ENCODE assay signal across 8 cellular contexts in genomic region chr15:101121511-101122090, GRCh38.
DNase-seq lines count a peak whose midpoint lies in the region; ATAC-seq and TF ChIP-seq lines count a peak whose summit lies in the region.

No MANE protein-coding gene starts in this region.

- DNase-seq in ELF-1 (ENCODE audit: low read depth, low spot score) (peak; percentile 85), GM23338 (ENCODE audit: low spot score) (peak; percentile 65), NCI-H69 (lab: John Stamatoyannopoulos, UW) (peak; percentile 82), right atrium auricular region (ENCODE audit: low spot score) (peak; percentile 81), putamen (ENCODE audit: low spot score) (peak; percentile 19), NCI-H446 treated with DMSO at 0.1 percent for 48 hours (lab: John Stamatoyannopoulos, UW) (no peak), COLO668 (lab: John Stamatoyannopoulos, UW; ENCODE audit: unreplicated experiment) (no peak)
- DNase-seq in activated naive CD8-positive, alpha-beta T cell treated with anti-CD3 and anti-CD28 coated beads for 36 hours: peak; percentile 21

- H3K36me3 Mint-ChIP-seq in GM23338 (ENCODE audit: low read depth): no peaks in the 10 kb centered on the region
- H3K36me3 Mint-ChIP-seq in activated naive CD8-positive, alpha-beta T cell treated with anti-CD3 and anti-CD28 coated beads for 36 hours: peaks cover 2% of the 10 kb centered on the region

- H3K79me2 ChIP-seq in GM23338 (replicated peaks; ENCODE audit: insufficient read depth): no peaks in the 10 kb centered on the region

- TF ChIP-seq CTCF in GM23338 (conservative IDR thresholded peaks at IDR 0.05; ENCODE audit: low read depth in 2 of 2) (peak; percentile 29 to 59), right atrium auricular region (IDR thresholded peaks at IDR 0.05) (peak; percentile 29 to 51)

- H3K4me3 ChIP-seq in GM23338 (no peak overlapping the region), right atrium auricular region (peak overlapping the region; percentile 20 to 41)

- H3K36me3 ChIP-seq in GM23338 (ENCODE audit: insufficient read depth): no peaks in the 10 kb centered on the region
- no peaks in the 10 kb centered on the region for H3K36me3 ChIP-seq in right atrium auricular region

- H3K27me3 Mint-ChIP-seq in GM23338 (ENCODE audit: insufficient read depth, low read depth, poor library complexity): peaks cover 7% of the 10 kb centered on the region
- H3K27me3 Mint-ChIP-seq in activated naive CD8-positive, alpha-beta T cell treated with anti-CD3 and anti-CD28 coated beads for 36 hours: no peaks in the 10 kb centered on the region

- no peaks in the 10 kb centered on the region for H4K20me1 ChIP-seq in GM23338 (replicated peaks; ENCODE audit: insufficient read depth)

- H3K4me1 Mint-ChIP-seq in GM23338: peaks cover 33% of the 10 kb centered on the region
- peaks cover 32% of the 10 kb centered on the region for H3K4me1 Mint-ChIP-seq in activated naive CD8-positive, alpha-beta T cell treated with anti-CD3 and anti-CD28 coated beads for 36 hours

- no peak overlapping the region for H3K4me3 Mint-ChIP-seq in GM23338
- no peak overlapping the region for H3K4me3 Mint-ChIP-seq in activated naive CD8-positive, alpha-beta T cell treated with anti-CD3 and anti-CD28 coated beads for 36 hours

- no peaks in the 10 kb centered on the region for H3K9me2 ChIP-seq in GM23338 (ENCODE audit: insufficient read depth)

- H3K27ac ChIP-seq in GM23338 (ENCODE audit: low read depth): peak overlapping the region; percentile 30; the same call in 1 of the 2 replicates
- peak overlapping the region; percentile 79 to 83 for H3K27ac ChIP-seq in right atrium auricular region

- H3K9me3 ChIP-seq in right atrium auricular region: no peaks in the 10 kb centered on the region

- no peaks in the 10 kb centered on the region for H3K9me3 Mint-ChIP-seq in GM23338
- no peaks in the 10 kb centered on the region for H3K9me3 Mint-ChIP-seq in activated naive CD8-positive, alpha-beta T cell treated with anti-CD3 and anti-CD28 coated beads for 36 hours

- H3K27ac Mint-ChIP-seq in GM23338: no peak overlapping the region
- H3K27ac Mint-ChIP-seq in activated naive CD8-positive, alpha-beta T cell treated with anti-CD3 and anti-CD28 coated beads for 36 hours: peak overlapping the region; percentile 31

- H2AFZ ChIP-seq in GM23338: peak overlapping the region; percentile 99

- peak overlapping the region; percentile 41; the same call in 1 of the 2 replicates for H3K4me2 ChIP-seq in GM23338

- peaks cover 11% of the 10 kb centered on the region for H3K4me1 ChIP-seq in GM23338 (ENCODE audit: insufficient read depth)
- H3K4me1 ChIP-seq in right atrium auricular region: peaks cover 0 to 26% of the 10 kb centered on the region in 2 donors

- 0 out of 2 replicates have a peak, but pooled peaks cover 4% of the 10 kb centered on the region for H3F3A ChIP-seq in GM23338 (replicated peaks; ENCODE audit: low read depth)

- no peaks in the 10 kb centered on the region for H3K27me3 ChIP-seq in GM23338 (ENCODE audit: insufficient read depth)
- no peaks in the 10 kb centered on the region for H3K27me3 ChIP-seq in right atrium auricular region

- peak; percentile 79 for ATAC-seq in GM23338

TF ChIP-seq in GM23338, 12 proteins besides CTCF, POLR2A, EP300 and RAD21:
- TF ChIP-seq POLR2AphosphoS5 (IDR thresholded peaks at IDR 0.05; ENCODE audit: low read depth): no peak
- TF ChIP-seq STAT1 (IDR thresholded peaks at IDR 0.05; ENCODE audit: unreplicated experiment): no peak
- no peak for TF ChIP-seq CREB1 (CRISPR knock-in tag; IDR thresholded peaks at IDR 0.05; ENCODE audit: low read depth)

Comparison
In these comparisons a context has a peak if more than half of its experiments do, and no peak if none do; other contexts are left out.
1. DNase-seq: peak in ELF-1 (single experiment), GM23338 (single experiment), NCI-H69 (single experiment), activated naive CD8-positive, alpha-beta T cell treated with anti-CD3 and anti-CD28 coated beads for 36 hours (single experiment), right atrium auricular region (single experiment) and putamen (single experiment); none in NCI-H446 treated with DMSO at 0.1 percent for 48 hours (single experiment) and COLO668 (single experiment).